22 cellular contexts compared by ENCODE assay signal in genomic region chr11:76238551-76238950, GRCh38. TPM values are rescaled to one million over a fixed set of nuclear protein-coding genes. Genes with fewer than 3 reads are reported as not detected.
"Had no signal": no experiment of that assay in that cellular context is flagged by ENCODE, and none has a peak within 500 bp of the region (broad histone marks: within the 10 kb centered on the region; RNA-seq: fewer than 3 reads in every experiment).

No MANE protein-coding gene starts in this region.

- H3K36me3 ChIP-seq: lower lobe of right lung, neutrophil, ovary, prostate gland, stomach, suprapubic skin, tibial nerve, WERI-Rb-1 had no signal

- H3K4me3 Mint-ChIP-seq: activated CD8-positive, alpha-beta T cell treated with anti-CD3 and anti-CD28 coated beads, Interleukin-2, amount 10 ng/mL, durations not matched to agents 7 days and 5 days; activated naive CD8-positive, alpha-beta T cell treated with anti-CD3 and anti-CD28 coated beads, Interleukin-2, amount 50 U/mL, for 24 hours; activated T-helper 1 cell treated with anti-CD3 and anti-CD28 coated beads, Interleukin-12 subunit alpha, Interleukin-12 subunit beta, Interleukin-2, Interleukin-4 antibody, amounts not matched to agents 30 ng/mL and 10 ng/mL and 1 ng/mL, durations not matched to agents 14 hours and 24 hours and 36 hours; stimulated activated effector memory CD8-positive, alpha-beta T cell treated with anti-CD3 and anti-CD28 coated beads, Interleukin-12 subunit alpha, Interleukin-12 subunit beta, amount 100 ng/mL, for 72 hours had no signal

- DNase-seq: activated CD4-positive, alpha-beta T cell treated with anti-CD3 and anti-CD28 coated beads, Interleukin-2, amount 50 U/mL, for 1 hour; activated CD4-positive, CD25-positive, alpha-beta regulatory T cell treated with anti-CD3 and anti-CD28 coated beads, Interleukin-2, amount 50 U/mL, for 72 hours; activated CD8-positive, alpha-beta T cell treated with anti-CD3 and anti-CD28 coated beads, Interleukin-2, amount 10 ng/mL, durations not matched to agents 7 days and 5 days; activated gamma-delta T cell; activated naive CD4-positive, alpha-beta T cell treated with anti-CD3 and anti-CD28 coated beads, Interleukin-2, amount 50 U/mL, for 16 hours; activated naive CD8-positive, alpha-beta T cell treated with anti-CD3 and anti-CD28 coated beads, Interleukin-2, amount 50 U/mL, for 24 hours; body of pancreas; effector CD8-positive, alpha-beta T cell; ovary; right cardiac atrium; stimulated activated CD4-positive, alpha-beta T cell treated with anti-CD3 and anti-CD28 coated beads, Interleukin-2, amount 100 ng/mL, for 24 hours; stomach had no signal

- H3K9me3 ChIP-seq: body of pancreas, lower lobe of right lung, neutrophil, ovary, prostate gland, stomach, suprapubic skin, tibial nerve had no signal

- H3K27ac ChIP-seq: body of pancreas, lower lobe of right lung, neutrophil, ovary, prostate gland, stomach, suprapubic skin, tibial nerve, WERI-Rb-1 had no signal

- H3K4me1 ChIP-seq: prostate gland had no signal

- H3K9me3 Mint-ChIP-seq: activated naive CD8-positive, alpha-beta T cell treated with anti-CD3 and anti-CD28 coated beads, Interleukin-2, amount 50 U/mL, for 24 hours; activated T-helper 1 cell treated with anti-CD3 and anti-CD28 coated beads, Interleukin-12 subunit alpha, Interleukin-12 subunit beta, Interleukin-2, Interleukin-4 antibody, amounts not matched to agents 30 ng/mL and 10 ng/mL and 1 ng/mL, durations not matched to agents 14 hours and 24 hours and 36 hours; stimulated activated effector memory CD8-positive, alpha-beta T cell treated with anti-CD3 and anti-CD28 coated beads, Interleukin-12 subunit alpha, Interleukin-12 subunit beta, amount 100 ng/mL, for 72 hours had no signal

- H3K4me3 ChIP-seq: body of pancreas, lower lobe of right lung, ovary, prostate gland, stomach, suprapubic skin, tibial nerve had no signal

- H3K27me3 ChIP-seq: body of pancreas, ovary had no signal

- H3K27ac Mint-ChIP-seq: activated CD8-positive, alpha-beta T cell treated with anti-CD3 and anti-CD28 coated beads, Interleukin-2, amount 10 ng/mL, durations not matched to agents 7 days and 5 days; activated naive CD8-positive, alpha-beta T cell treated with anti-CD3 and anti-CD28 coated beads, Interleukin-2, amount 50 U/mL, for 24 hours; activated T-helper 1 cell treated with anti-CD3 and anti-CD28 coated beads, Interleukin-12 subunit alpha, Interleukin-12 subunit beta, Interleukin-2, Interleukin-4 antibody, amounts not matched to agents 30 ng/mL and 10 ng/mL and 1 ng/mL, durations not matched to agents 14 hours and 24 hours and 36 hours; stimulated activated effector memory CD8-positive, alpha-beta T cell treated with anti-CD3 and anti-CD28 coated beads, Interleukin-12 subunit alpha, Interleukin-12 subunit beta, amount 100 ng/mL, for 72 hours had no signal

RNA-seq across cellular contexts. Expression of gene WNT11, which starts 32.2 kb away (rescaled TPM):
- total RNA-seq: dermis blood vessel endothelial cell had no signal
- polyA plus RNA-seq: keratinocyte had no signal
